In the genomic region with DNA sequence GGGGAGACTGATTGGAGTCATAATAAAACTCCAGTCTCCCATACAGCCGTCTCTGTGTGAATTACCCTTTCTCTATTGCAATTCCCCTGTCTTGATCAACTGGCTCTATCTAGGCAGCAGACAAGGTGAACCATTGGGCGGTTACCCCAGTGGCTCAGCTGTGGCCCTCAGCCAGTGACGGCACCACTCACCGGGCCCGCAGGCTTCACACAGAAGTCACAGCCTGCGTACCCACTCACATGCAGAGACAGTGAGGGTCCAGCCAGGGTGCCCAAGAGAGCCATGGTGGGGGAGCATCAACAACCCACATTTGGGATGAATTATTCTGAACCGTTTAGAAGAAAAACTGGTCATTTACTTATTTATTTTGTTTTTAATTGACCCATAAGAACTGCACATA, we compare ENCODE assay signal across 27 cellular contexts.
"Had no signal": no experiment of that assay in that cellular context is flagged by ENCODE, and none has a peak within 500 bp of the region (broad histone marks: within the 10 kb centered on the region; RNA-seq: fewer than 3 reads in every experiment).

No MANE protein-coding gene starts in this region.

- H3K4me3 Mint-ChIP-seq: activated CD4-positive, alpha-beta memory T cell treated with anti-CD3 and anti-CD28 coated beads for 36 hours; activated CD4-positive, alpha-beta T cell treated with anti-CD3 and anti-CD28 coated beads, Interleukin-2, amount 10 ng/mL, durations not matched to agents 24 days and 14 days; activated naive CD8-positive, alpha-beta T cell treated with anti-CD3 and anti-CD28 coated beads for 36 hours; activated T-cell treated with anti-CD3 and anti-CD28 coated beads, Interleukin-2, amount 50 U/mL, for 72 hours; immature natural killer cell; naive thymus-derived CD4-positive, alpha-beta T cell; neural progenitor cell had no signal

- H3K9me3 Mint-ChIP-seq: activated CD4-positive, alpha-beta memory T cell treated with anti-CD3 and anti-CD28 coated beads for 36 hours; activated CD4-positive, alpha-beta T cell treated with anti-CD3 and anti-CD28 coated beads, Interleukin-2, amount 10 ng/mL, durations not matched to agents 24 days and 14 days; activated naive CD8-positive, alpha-beta T cell treated with anti-CD3 and anti-CD28 coated beads for 36 hours; activated T-cell treated with anti-CD3 and anti-CD28 coated beads, Interleukin-2, amount 50 U/mL, for 72 hours; immature natural killer cell; neural progenitor cell had no signal

- H3K36me3 ChIP-seq: adrenal gland, cardiac muscle cell, colonic mucosa, neural progenitor cell had no signal

- DNase-seq: activated CD4-positive, alpha-beta memory T cell treated with anti-CD3 and anti-CD28 coated beads for 36 hours; activated CD4-positive, alpha-beta T cell treated with anti-CD3 and anti-CD28 coated beads, Interleukin-2, amount 10 ng/mL, durations not matched to agents 24 days and 14 days; activated naive CD4-positive, alpha-beta T cell; activated naive CD8-positive, alpha-beta T cell treated with anti-CD3 and anti-CD28 coated beads for 36 hours; activated T-cell treated with anti-CD3 and anti-CD28 coated beads, Interleukin-2, amount 50 U/mL, for 72 hours; adrenal gland; body of pancreas; cerebellar nuclear complex; colonic mucosa; effector memory CD4-positive, alpha-beta T cell; erythroblast; foreskin fibroblast; head of caudate nucleus; hippocampal formation; immature natural killer cell; kidney; left colon; midbrain; naive thymus-derived CD4-positive, alpha-beta T cell; right cardiac atrium; stimulated activated naive CD4-positive, alpha-beta T cell had no signal

- H3K27ac ChIP-seq: adrenal gland, body of pancreas, cardiac muscle cell, colonic mucosa, dorsolateral prefrontal cortex, neural progenitor cell, spleen, suprapubic skin, tibial nerve had no signal

- ATAC-seq: activated T-cell treated with anti-CD3 and anti-CD28 coated beads, Interleukin-2, amount 50 U/mL, for 72 hours; body of pancreas; left colon; naive thymus-derived CD4-positive, alpha-beta T cell; right cardiac atrium had no signal

- H3K9ac ChIP-seq: neural progenitor cell had no signal

- H3K27ac Mint-ChIP-seq: activated CD4-positive, alpha-beta memory T cell treated with anti-CD3 and anti-CD28 coated beads for 36 hours; activated CD4-positive, alpha-beta T cell treated with anti-CD3 and anti-CD28 coated beads, Interleukin-2, amount 10 ng/mL, durations not matched to agents 24 days and 14 days; activated naive CD8-positive, alpha-beta T cell treated with anti-CD3 and anti-CD28 coated beads for 36 hours; activated T-cell treated with anti-CD3 and anti-CD28 coated beads, Interleukin-2, amount 50 U/mL, for 72 hours; immature natural killer cell; naive thymus-derived CD4-positive, alpha-beta T cell; neural progenitor cell had no signal

- H3K27me3 Mint-ChIP-seq: activated CD4-positive, alpha-beta memory T cell treated with anti-CD3 and anti-CD28 coated beads for 36 hours; activated CD4-positive, alpha-beta T cell treated with anti-CD3 and anti-CD28 coated beads, Interleukin-2, amount 10 ng/mL, durations not matched to agents 24 days and 14 days; activated naive CD8-positive, alpha-beta T cell treated with anti-CD3 and anti-CD28 coated beads for 36 hours; naive thymus-derived CD4-positive, alpha-beta T cell had no signal

- H3K4me3 ChIP-seq: adrenal gland, body of pancreas, cardiac muscle cell, colonic mucosa, dorsolateral prefrontal cortex, neural progenitor cell, spleen, suprapubic skin, tibial nerve had no signal

- FAIRE-seq: kidney had no signal

- H3K4me1 Mint-ChIP-seq: activated CD4-positive, alpha-beta T cell treated with anti-CD3 and anti-CD28 coated beads, Interleukin-2, amount 10 ng/mL, durations not matched to agents 24 days and 14 days; activated naive CD8-positive, alpha-beta T cell treated with anti-CD3 and anti-CD28 coated beads for 36 hours; immature natural killer cell had no signal

- H3K9me3 ChIP-seq: adrenal gland, body of pancreas, colonic mucosa, spleen, suprapubic skin, tibial nerve had no signal

- H3K4me2 ChIP-seq: neural progenitor cell had no signal

- H2AFZ ChIP-seq: neural progenitor cell had no signal

- H3K4me1 ChIP-seq: adrenal gland, body of pancreas, colonic mucosa, spleen, suprapubic skin, tibial nerve had no signal

- H3K27me3 ChIP-seq: adrenal gland, body of pancreas, cardiac muscle cell, colonic mucosa, dorsolateral prefrontal cortex, neural progenitor cell, spleen, suprapubic skin, tibial nerve had no signal
